Comparison of ENCODE assay signal across 1 cellular context in the genomic region with DNA sequence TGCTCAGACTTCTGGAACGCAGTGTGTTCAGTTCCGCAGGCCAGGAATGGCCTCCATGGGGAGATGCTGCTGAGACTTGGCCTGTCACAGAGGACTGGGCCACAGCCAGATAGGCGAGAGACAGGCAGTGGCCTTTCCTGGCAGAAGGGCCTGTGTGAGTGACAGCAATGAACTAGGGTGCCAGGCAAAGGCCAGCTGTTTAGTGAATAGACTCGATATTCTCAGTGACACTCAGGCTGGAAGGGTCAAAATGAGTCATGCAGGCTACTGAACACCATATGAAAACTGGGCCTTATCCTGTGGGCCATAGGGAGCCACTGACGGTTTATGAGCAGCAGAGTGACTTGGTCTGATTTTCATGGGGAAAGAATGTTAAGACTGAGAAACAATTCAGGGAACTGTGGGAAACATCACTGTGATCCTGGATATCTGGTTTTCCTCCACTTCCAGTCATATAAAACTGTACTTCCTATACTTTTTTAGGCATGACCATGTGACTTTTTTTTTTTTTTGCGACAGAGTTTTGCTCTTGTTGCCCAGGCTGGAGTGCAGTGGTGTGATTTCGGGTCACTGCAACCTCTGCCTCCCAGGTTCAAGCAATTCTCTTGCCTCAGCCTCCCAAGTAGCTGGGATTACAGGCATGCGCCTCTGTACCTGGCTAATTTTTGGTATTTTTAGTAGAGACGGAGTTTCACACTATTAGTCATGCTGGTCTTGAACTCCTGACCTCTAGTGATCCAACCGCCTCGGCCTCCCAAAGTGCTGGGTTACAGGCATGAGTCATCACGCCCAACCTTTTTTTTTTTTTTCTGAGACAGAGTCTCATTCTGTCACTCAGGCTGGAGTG.
TF ChIP-seq lines count a peak whose summit lies in the region.

No MANE protein-coding gene starts in this region.

TF ChIP-seq in K562, 482 proteins besides CTCF, POLR2A, EP300 and RAD21 (continued from another document and continues in another):
- TF ChIP-seq, protein P1, sequence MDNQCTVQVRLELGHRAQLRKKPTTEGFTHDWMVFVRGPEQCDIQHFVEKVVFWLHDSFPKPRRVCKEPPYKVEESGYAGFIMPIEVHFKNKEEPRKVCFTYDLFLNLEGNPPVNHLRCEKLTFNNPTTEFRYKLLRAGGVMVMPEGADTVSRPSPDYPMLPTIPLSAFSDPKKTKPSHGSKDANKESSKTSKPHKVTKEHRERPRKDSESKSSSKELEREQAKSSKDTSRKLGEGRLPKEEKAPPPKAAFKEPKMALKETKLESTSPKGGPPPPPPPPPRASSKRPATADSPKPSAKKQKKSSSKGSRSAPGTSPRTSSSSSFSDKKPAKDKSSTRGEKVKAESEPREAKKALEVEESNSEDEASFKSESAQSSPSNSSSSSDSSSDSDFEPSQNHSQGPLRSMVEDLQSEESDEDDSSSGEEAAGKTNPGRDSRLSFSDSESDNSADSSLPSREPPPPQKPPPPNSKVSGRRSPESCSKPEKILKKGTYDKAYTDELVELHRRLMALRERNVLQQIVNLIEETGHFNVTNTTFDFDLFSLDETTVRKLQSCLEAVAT (IDR thresholded peaks at IDR 0.05) = no peak
- TF ChIP-seq PHF20 (IDR thresholded peaks at IDR 0.05; ENCODE audit: partially characterized antibody) (peak; percentile 66), NR2C1 (IDR thresholded peaks at IDR 0.05) (peak; percentile 75), NR2C1 (tag; IDR thresholded peaks at IDR 0.05) (peak; percentile 67), OTX1 (CRISPR knock-in tag; IDR thresholded peaks at IDR 0.05) (no peak), CBX3 (IDR thresholded peaks at IDR 0.05; ENCODE audit: borderline replicate concordance in 1 of 2, low read length in 2 of 2) (no peak), RBM15 (IDR thresholded peaks at IDR 0.05; ENCODE audit: insufficient read depth, low read length) (no peak), TAF9B (IDR thresholded peaks at IDR 0.05; ENCODE audit: partially characterized antibody) (peak; percentile 37), MYC (IDR thresholded peaks at IDR 0.05; ENCODE audit: low read depth, low read length) (no peak), MYC (CRISPR knock-in tag; IDR thresholded peaks at IDR 0.05; ENCODE audit: borderline replicate concordance, low read depth) (no peak), FOXA1 (IDR thresholded peaks at IDR 0.05; ENCODE audit: borderline replicate concordance) (no peak), RFX5 (IDR thresholded peaks at IDR 0.05; ENCODE audit: low read depth, low read length) (no peak), ZNF24 (IDR thresholded peaks at IDR 0.05) (no peak; the same call in 1 of the 2 replicates), BCOR (IDR thresholded peaks at IDR 0.05) (peak; percentile 95), MIER1 (IDR thresholded peaks at IDR 0.05; ENCODE audit: low read depth) (no peak), THRAP3 (IDR thresholded peaks at IDR 0.05; ENCODE audit: borderline replicate concordance) (no peak), ELF4 (CRISPR knock-in tag; IDR thresholded peaks at IDR 0.05) (no peak), MAFG (tag; conservative IDR thresholded peaks at IDR 0.05) (no peak), KAT7 (CRISPR knock-in tag; IDR thresholded peaks at IDR 0.05; ENCODE audit: borderline replicate concordance) (no peak)
- TF ChIP-seq, protein P2, sequence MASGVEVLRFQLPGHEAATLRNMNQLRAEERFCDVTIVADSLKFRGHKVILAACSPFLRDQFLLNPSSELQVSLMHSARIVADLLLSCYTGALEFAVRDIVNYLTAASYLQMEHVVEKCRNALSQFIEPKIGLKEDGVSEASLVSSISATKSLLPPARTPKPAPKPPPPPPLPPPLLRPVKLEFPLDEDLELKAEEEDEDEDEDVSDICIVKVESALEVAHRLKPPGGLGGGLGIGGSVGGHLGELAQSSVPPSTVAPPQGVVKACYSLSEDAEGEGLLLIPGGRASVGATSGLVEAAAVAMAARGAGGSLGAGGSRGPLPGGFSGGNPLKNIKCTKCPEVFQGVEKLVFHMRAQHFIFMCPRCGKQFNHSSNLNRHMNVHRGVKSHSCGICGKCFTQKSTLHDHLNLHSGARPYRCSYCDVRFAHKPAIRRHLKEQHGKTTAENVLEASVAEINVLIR (CRISPR knock-in tag; IDR thresholded peaks at IDR 0.05) = no peak
- TF ChIP-seq, protein P3, sequence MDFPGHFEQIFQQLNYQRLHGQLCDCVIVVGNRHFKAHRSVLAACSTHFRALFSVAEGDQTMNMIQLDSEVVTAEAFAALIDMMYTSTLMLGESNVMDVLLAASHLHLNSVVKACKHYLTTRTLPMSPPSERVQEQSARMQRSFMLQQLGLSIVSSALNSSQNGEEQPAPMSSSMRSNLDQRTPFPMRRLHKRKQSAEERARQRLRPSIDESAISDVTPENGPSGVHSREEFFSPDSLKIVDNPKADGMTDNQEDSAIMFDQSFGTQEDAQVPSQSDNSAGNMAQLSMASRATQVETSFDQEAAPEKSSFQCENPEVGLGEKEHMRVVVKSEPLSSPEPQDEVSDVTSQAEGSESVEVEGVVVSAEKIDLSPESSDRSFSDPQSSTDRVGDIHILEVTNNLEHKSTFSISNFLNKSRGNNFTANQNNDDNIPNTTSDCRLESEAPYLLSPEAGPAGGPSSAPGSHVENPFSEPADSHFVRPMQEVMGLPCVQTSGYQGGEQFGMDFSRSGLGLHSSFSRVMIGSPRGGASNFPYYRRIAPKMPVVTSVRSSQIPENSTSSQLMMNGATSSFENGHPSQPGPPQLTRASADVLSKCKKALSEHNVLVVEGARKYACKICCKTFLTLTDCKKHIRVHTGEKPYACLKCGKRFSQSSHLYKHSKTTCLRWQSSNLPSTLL (IDR thresholded peaks at IDR 0.05) = 0 out of 2 replicates have a peak, but pooled peaks have one; percentile 15
- TF ChIP-seq, protein P4, sequence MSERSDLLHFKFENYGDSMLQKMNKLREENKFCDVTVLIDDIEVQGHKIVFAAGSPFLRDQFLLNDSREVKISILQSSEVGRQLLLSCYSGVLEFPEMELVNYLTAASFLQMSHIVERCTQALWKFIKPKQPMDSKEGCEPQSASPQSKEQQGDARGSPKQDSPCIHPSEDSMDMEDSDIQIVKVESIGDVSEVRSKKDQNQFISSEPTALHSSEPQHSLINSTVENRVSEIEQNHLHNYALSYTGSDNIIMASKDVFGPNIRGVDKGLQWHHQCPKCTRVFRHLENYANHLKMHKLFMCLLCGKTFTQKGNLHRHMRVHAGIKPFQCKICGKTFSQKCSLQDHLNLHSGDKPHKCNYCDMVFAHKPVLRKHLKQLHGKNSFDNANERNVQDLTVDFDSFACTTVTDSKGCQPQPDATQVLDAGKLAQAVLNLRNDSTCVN (CRISPR knock-in tag; IDR thresholded peaks at IDR 0.05) = no peak
- TF ChIP-seq, protein P5, sequence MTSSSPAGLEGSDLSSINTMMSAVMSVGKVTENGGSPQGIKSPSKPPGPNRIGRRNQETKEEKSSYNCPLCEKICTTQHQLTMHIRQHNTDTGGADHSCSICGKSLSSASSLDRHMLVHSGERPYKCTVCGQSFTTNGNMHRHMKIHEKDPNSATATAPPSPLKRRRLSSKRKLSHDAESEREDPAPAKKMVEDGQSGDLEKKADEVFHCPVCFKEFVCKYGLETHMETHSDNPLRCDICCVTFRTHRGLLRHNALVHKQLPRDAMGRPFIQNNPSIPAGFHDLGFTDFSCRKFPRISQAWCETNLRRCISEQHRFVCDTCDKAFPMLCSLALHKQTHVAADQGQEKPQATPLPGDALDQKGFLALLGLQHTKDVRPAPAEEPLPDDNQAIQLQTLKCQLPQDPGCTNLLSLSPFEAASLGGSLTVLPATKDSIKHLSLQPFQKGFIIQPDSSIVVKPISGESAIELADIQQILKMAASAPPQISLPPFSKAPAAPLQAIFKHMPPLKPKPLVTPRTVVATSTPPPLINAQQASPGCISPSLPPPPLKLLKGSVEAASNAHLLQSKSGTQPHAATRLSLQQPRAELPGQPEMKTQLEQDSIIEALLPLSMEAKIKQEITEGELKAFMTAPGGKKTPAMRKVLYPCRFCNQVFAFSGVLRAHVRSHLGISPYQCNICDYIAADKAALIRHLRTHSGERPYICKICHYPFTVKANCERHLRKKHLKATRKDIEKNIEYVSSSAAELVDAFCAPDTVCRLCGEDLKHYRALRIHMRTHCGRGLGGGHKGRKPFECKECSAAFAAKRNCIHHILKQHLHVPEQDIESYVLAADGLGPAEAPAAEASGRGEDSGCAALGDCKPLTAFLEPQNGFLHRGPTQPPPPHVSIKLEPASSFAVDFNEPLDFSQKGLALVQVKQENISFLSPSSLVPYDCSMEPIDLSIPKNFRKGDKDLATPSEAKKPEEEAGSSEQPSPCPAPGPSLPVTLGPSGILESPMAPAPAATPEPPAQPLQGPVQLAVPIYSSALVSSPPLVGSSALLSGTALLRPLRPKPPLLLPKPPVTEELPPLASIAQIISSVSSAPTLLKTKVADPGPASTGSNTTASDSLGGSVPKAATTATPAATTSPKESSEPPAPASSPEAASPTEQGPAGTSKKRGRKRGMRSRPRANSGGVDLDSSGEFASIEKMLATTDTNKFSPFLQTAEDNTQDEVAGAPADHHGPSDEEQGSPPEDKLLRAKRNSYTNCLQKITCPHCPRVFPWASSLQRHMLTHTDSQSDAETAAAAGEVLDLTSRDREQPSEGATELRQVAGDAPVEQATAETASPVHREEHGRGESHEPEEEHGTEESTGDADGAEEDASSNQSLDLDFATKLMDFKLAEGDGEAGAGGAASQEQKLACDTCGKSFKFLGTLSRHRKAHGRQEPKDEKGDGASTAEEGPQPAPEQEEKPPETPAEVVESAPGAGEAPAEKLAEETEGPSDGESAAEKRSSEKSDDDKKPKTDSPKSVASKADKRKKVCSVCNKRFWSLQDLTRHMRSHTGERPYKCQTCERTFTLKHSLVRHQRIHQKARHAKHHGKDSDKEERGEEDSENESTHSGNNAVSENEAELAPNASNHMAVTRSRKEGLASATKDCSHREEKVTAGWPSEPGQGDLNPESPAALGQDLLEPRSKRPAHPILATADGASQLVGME (CRISPR knock-in tag; IDR thresholded peaks at IDR 0.05) = no peak
- TF ChIP-seq, protein P6, sequence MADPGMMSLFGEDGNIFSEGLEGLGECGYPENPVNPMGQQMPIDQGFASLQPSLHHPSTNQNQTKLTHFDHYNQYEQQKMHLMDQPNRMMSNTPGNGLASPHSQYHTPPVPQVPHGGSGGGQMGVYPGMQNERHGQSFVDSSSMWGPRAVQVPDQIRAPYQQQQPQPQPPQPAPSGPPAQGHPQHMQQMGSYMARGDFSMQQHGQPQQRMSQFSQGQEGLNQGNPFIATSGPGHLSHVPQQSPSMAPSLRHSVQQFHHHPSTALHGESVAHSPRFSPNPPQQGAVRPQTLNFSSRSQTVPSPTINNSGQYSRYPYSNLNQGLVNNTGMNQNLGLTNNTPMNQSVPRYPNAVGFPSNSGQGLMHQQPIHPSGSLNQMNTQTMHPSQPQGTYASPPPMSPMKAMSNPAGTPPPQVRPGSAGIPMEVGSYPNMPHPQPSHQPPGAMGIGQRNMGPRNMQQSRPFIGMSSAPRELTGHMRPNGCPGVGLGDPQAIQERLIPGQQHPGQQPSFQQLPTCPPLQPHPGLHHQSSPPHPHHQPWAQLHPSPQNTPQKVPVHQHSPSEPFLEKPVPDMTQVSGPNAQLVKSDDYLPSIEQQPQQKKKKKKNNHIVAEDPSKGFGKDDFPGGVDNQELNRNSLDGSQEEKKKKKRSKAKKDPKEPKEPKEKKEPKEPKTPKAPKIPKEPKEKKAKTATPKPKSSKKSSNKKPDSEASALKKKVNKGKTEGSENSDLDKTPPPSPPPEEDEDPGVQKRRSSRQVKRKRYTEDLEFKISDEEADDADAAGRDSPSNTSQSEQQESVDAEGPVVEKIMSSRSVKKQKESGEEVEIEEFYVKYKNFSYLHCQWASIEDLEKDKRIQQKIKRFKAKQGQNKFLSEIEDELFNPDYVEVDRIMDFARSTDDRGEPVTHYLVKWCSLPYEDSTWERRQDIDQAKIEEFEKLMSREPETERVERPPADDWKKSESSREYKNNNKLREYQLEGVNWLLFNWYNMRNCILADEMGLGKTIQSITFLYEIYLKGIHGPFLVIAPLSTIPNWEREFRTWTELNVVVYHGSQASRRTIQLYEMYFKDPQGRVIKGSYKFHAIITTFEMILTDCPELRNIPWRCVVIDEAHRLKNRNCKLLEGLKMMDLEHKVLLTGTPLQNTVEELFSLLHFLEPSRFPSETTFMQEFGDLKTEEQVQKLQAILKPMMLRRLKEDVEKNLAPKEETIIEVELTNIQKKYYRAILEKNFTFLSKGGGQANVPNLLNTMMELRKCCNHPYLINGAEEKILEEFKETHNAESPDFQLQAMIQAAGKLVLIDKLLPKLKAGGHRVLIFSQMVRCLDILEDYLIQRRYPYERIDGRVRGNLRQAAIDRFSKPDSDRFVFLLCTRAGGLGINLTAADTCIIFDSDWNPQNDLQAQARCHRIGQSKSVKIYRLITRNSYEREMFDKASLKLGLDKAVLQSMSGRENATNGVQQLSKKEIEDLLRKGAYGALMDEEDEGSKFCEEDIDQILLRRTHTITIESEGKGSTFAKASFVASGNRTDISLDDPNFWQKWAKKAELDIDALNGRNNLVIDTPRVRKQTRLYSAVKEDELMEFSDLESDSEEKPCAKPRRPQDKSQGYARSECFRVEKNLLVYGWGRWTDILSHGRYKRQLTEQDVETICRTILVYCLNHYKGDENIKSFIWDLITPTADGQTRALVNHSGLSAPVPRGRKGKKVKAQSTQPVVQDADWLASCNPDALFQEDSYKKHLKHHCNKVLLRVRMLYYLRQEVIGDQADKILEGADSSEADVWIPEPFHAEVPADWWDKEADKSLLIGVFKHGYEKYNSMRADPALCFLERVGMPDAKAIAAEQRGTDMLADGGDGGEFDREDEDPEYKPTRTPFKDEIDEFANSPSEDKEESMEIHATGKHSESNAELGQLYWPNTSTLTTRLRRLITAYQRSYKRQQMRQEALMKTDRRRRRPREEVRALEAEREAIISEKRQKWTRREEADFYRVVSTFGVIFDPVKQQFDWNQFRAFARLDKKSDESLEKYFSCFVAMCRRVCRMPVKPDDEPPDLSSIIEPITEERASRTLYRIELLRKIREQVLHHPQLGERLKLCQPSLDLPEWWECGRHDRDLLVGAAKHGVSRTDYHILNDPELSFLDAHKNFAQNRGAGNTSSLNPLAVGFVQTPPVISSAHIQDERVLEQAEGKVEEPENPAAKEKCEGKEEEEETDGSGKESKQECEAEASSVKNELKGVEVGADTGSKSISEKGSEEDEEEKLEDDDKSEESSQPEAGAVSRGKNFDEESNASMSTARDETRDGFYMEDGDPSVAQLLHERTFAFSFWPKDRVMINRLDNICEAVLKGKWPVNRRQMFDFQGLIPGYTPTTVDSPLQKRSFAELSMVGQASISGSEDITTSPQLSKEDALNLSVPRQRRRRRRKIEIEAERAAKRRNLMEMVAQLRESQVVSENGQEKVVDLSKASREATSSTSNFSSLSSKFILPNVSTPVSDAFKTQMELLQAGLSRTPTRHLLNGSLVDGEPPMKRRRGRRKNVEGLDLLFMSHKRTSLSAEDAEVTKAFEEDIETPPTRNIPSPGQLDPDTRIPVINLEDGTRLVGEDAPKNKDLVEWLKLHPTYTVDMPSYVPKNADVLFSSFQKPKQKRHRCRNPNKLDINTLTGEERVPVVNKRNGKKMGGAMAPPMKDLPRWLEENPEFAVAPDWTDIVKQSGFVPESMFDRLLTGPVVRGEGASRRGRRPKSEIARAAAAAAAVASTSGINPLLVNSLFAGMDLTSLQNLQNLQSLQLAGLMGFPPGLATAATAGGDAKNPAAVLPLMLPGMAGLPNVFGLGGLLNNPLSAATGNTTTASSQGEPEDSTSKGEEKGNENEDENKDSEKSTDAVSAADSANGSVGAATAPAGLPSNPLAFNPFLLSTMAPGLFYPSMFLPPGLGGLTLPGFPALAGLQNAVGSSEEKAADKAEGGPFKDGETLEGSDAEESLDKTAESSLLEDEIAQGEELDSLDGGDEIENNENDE (IDR thresholded peaks at IDR 0.05; ENCODE audit: low read depth, low read length) = no peak
- TF ChIP-seq, protein P7, sequence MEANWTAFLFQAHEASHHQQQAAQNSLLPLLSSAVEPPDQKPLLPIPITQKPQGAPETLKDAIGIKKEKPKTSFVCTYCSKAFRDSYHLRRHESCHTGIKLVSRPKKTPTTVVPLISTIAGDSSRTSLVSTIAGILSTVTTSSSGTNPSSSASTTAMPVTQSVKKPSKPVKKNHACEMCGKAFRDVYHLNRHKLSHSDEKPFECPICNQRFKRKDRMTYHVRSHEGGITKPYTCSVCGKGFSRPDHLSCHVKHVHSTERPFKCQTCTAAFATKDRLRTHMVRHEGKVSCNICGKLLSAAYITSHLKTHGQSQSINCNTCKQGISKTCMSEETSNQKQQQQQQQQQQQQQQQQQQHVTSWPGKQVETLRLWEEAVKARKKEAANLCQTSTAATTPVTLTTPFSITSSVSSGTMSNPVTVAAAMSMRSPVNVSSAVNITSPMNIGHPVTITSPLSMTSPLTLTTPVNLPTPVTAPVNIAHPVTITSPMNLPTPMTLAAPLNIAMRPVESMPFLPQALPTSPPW (CRISPR knock-in tag; IDR thresholded peaks at IDR 0.05) = no peak
